ENCODE assay signal across 8 cellular contexts in the genomic region with DNA sequence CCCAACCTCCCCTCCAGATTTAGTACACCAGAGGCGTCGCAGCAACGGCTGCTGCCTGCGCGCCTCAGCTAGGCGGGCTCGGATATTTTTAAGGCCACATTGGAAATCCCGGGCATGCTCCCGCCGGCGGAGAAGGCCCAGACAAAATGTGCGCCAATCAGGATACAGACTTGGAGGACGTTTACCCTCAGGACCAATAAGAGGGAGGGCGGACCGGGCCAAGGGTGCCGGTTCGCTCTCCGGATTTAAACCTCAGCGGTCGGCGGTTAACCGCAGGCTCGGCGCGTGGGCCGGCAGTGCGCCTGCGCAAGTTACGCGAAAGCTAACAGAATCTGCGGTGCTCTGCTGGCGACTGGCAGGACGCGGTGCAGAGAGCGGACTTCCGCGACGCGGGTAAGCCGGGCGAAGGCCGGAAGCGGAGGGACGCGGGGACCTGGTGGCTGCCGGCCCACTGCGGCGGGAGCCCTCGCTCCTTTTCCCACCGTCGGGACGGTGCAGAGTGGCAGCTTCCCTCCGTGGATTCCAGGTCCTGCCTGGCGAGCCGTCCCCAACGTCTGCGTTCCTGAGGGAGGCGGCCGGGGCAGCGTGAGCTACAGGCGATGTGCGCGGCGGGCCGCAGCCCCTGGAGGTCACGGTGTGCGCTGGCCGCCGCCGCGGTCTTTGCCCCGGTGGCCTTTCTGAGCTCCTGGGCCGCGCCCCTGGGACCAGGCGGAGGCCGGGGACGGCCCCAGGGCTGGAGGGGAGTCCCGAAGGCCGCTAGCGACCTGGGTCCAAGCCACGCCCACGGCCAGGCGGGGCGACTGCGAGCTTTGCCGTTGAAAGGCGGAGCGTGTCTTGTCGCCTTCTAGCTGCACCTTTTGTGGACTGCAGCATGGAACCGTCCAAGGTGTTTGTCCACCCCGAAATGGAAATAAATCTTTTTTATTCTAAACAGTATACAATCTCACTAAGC. TPM values are rescaled to one million over a fixed set of nuclear protein-coding genes. Genes with fewer than 3 reads are reported as not detected.
DNase-seq lines count a peak whose midpoint lies in the region; ATAC-seq and TF ChIP-seq lines count a peak whose summit lies in the region.

A gene with protein sequence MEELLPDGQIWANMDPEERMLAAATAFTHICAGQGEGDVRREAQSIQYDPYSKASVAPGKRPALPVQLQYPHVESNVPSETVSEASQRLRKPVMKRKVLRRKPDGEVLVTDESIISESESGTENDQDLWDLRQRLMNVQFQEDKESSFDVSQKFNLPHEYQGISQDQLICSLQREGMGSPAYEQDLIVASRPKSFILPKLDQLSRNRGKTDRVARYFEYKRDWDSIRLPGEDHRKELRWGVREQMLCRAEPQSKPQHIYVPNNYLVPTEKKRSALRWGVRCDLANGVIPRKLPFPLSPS (plus strand): TSS at position 296 of the 952 bp plus-strand sequence. CDS start 11,701 bp downstream, outside the sequence.

- peak; percentile 98 for DNase-seq in AG20443 (ENCODE audit: low spot score)
- DNase-seq in NCI-H226 = peak; percentile 98
- peak; percentile 88 to 93 for DNase-seq in activated CD4-positive, alpha-beta T cell treated with anti-CD3 and anti-CD28 coated beads for 24 hours (ENCODE audit: low read depth in 2 of 2)
- DNase-seq in choroid plexus epithelial cell (ENCODE audit: low read depth) = peak; percentile 99
- peak; percentile 88 for DNase-seq in kidney epithelial cell (ENCODE audit: low read depth)
- DNase-seq in stimulated activated CD4-positive, alpha-beta T cell treated with anti-CD3 and anti-CD28 coated beads, Interleukin-15, amount 100 ng/mL, for 48 hours (ENCODE audit: low read depth in 2 of 2) = peak; percentile 90 to 93

- H3K36me3 ChIP-seq in kidney epithelial cell (ENCODE audit: control insufficient read depth, insufficient read depth, low read length) = no peaks in the 10 kb centered on the region

- H3K4me3 ChIP-seq in choroid plexus epithelial cell (ENCODE audit: low read depth, low read length) (peak within 1 kb of the TSS; percentile 98), kidney epithelial cell (ENCODE audit: low read depth, low read length) (peak within 1 kb of the TSS; percentile 60)

- peak; percentile 87 for ATAC-seq in GM19023 (IDR thresholded peaks at IDR 0.05; ENCODE audit: unreplicated experiment)
- ATAC-seq in HG03196 (IDR thresholded peaks at IDR 0.05; ENCODE audit: unreplicated experiment) = peak; percentile 84

- H3K27me3 ChIP-seq in kidney epithelial cell (ENCODE audit: control insufficient read depth, insufficient read depth, low read length) = no peaks in the 10 kb centered on the region

- peak; percentile 31 for TF ChIP-seq CTCF in choroid plexus epithelial cell (conservative IDR thresholded peaks at IDR 0.05; ENCODE audit: low read depth, low read length)
- TF ChIP-seq CTCF in kidney epithelial cell (IDR thresholded peaks at IDR 0.05; ENCODE audit: insufficient read depth, low read length, poor library complexity, severe bottlenecking) = peak; percentile 17

RNA-seq across cellular contexts. Expression of the gene that starts here (rescaled TPM):
- total RNA-seq in kidney epithelial cell = 3.6 and 5.5 TPM in 2 replicates

Comparison
In these comparisons a context has a peak if more than half of its experiments do, and no peak if none do; other contexts are left out.
1. Peak in every context shown above with its lines: DNase-seq, ATAC-seq and H3K4me3 ChIP-seq.